ENCODE assay signal across 14 cellular contexts in the genomic region with DNA sequence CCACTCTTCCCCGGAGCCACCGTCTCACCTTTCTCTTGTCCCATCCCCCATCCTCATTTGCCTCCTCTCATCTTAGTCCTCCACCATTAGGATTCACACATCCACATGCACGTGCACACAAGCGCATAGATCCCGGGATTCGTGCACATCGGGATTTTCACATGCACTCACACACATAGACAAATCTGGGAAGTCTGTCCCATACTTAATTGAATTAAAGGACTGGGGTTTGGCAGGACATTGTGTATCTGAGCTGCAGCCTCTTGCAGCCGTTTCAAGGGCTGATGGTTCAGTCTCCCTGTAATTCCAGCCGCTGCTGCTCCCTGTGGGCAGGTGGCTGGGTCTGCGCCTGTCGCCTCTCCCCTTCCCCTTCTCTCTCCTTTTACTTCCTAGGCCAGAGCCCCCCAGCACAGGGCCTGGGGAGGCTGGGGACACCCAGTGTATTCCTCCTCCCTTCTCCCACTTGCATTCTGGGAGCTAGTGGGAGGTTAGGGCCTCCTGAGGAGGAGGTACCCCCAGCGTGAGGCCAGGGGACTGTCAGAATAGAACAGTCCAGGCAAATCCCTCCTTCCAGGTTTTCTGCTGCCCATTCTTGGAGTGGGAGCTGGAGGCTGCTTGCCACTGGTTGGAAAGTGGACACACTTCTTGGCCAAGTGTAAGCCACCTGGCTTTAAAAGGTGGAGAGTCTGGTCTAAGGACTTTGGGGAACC. TPM values are rescaled to one million over a fixed set of nuclear protein-coding genes. Genes with fewer than 3 reads are reported as not detected.
DNase-seq lines count a peak whose midpoint lies in the region; ATAC-seq, FAIRE-seq and TF ChIP-seq lines count a peak whose summit lies in the region.
"Had no signal": no experiment of that assay in that cellular context is flagged by ENCODE, and none has a peak within 500 bp of the region (broad histone marks: within the 10 kb centered on the region; RNA-seq: fewer than 3 reads in every experiment).

No MANE protein-coding gene starts in this region.

- no TSS peak for BruUV-seq in HepG2 (replicated peaks; lab: Mats Ljungman, UMichigan)

- no peak overlapping the region for H3K14ac ChIP-seq in neuronal stem cell (ENCODE audit: low read length)

- in situ Hi-C loops in HepG2 (cut with HindIII; ENCODE audit: extremely low pct_ligation_motif_present, low pct_unique_long_range_greater_than_20kb): no loop called here

- 89% methylated on average over 11 of the region's 12 CpGs for WGBS in HepG2 (ENCODE audit: low lambda C conversion rate)
- WGBS in right lobe of liver (ENCODE audit: insufficient coverage, low coverage, low lambda C conversion rate, missing lambda C conversion rate): 80% methylated on average over 9 of the region's 12 CpGs
- WGBS in neuronal stem cell (ENCODE audit: extremely low coverage in 2 of 2, insufficient read length in 2 of 2, insufficient replicate concordance in 1 of 2), 2 donors: no CpG with 5 or more reads among the region's 12 CpGs

- peaks cover 77% of the 10 kb centered on the region for H3K4me1 ChIP-seq in HepG2 (ENCODE audit: insufficient read depth, low read length)
- peaks cover 0 to 22% (median 6%) of the 10 kb centered on the region in 4 donors for H3K4me1 ChIP-seq in right lobe of liver
- H3K4me1 ChIP-seq in neuronal stem cell (ENCODE audit: control insufficient read depth in 2 of 2, insufficient read depth in 1 of 2, low read depth in 1 of 2, low read length in 2 of 2): peaks cover 15 to 34% of the 10 kb centered on the region in 2 donors
- H3K4me1 ChIP-seq in vagina: peaks cover 100% of the 10 kb centered on the region
- H3K4me1 ChIP-seq in MM.1S (ENCODE audit: low read length): no peaks in the 10 kb centered on the region

- no peak overlapping the region for H4K8ac ChIP-seq in neuronal stem cell (ENCODE audit: low read depth, low read length)

- H3K79me1 ChIP-seq in neuronal stem cell (ENCODE audit: low read depth, low read length): no peaks in the 10 kb centered on the region

- no peaks in the 10 kb centered on the region for H3K27me3 ChIP-seq in HepG2 (ENCODE audit: control insufficient read depth in 1 of 2, insufficient read depth in 2 of 2, low read length in 2 of 2)
- no peaks in the 10 kb centered on the region for H3K27me3 ChIP-seq in right lobe of liver
- peaks cover 19 to 100% (median 88%) of the 10 kb centered on the region in 3 experiments for H3K27me3 ChIP-seq in neuronal stem cell (ENCODE audit: control insufficient read depth in 3 of 3, insufficient read depth in 3 of 3, low read depth in 1 of 3, low read length in 3 of 3)
- H3K27me3 ChIP-seq in vagina: no peaks in the 10 kb centered on the region
- peaks cover 42% of the 10 kb centered on the region for H3K27me3 ChIP-seq in MM.1S (replicated peaks; ENCODE audit: insufficient read depth, low read length)
- H3K27me3 ChIP-seq: BLaER1 had no signal

- H4K91ac ChIP-seq in neuronal stem cell (ENCODE audit: low read depth, low read length, poor library complexity): no peak overlapping the region

- H3F3A ChIP-seq in MM.1S (ENCODE audit: insufficient read depth, low read length): no peaks in the 10 kb centered on the region

- no peak overlapping the region for H3K4me2 ChIP-seq in HepG2 (ENCODE audit: low read depth, low read length)
- H3K4me2 ChIP-seq in neuronal stem cell (ENCODE audit: insufficient read depth, low read length, poor library complexity, severe bottlenecking): no peak overlapping the region
- no peak overlapping the region for H3K4me2 ChIP-seq in MM.1S (ENCODE audit: low read depth, low read length)

- H3K4me3 ChIP-seq in HepG2 (replicated peaks in 1 of 3; ENCODE audit: insufficient read depth in 1 of 3, low read depth in 2 of 3, low read length in 3 of 3): no peak overlapping the region
- no peak overlapping the region for H3K4me3 ChIP-seq in right lobe of liver
- peak overlapping the region in 1 of 2 donors; percentile 53 for H3K4me3 ChIP-seq in neuronal stem cell (ENCODE audit: low read length in 2 of 2)
- H3K4me3 ChIP-seq in vagina: no peak overlapping the region
- no peak overlapping the region for H3K4me3 ChIP-seq in MM.1S (ENCODE audit: low read length)
- H3K4me3 ChIP-seq: BLaER1 had no signal

- no peak overlapping the region for H3K23ac ChIP-seq in neuronal stem cell (ENCODE audit: low read depth, low read length, poor library complexity)

- TF ChIP-seq CTCF in HepG2 (CRISPR knock-in tag; IDR thresholded peaks at IDR 0.05) (no peak), right lobe of liver (IDR thresholded peaks at IDR 0.05) (no peak), vagina (IDR thresholded peaks at IDR 0.05) (no peak), MM.1S (IDR thresholded peaks at IDR 0.05; ENCODE audit: low read length) (no peak)

- no peaks in the 10 kb centered on the region for H3K9me3 ChIP-seq in HepG2 (ENCODE audit: low read length)
- H3K9me3 ChIP-seq in right lobe of liver: no peaks in the 10 kb centered on the region
- no peaks in the 10 kb centered on the region for H3K9me3 ChIP-seq in neuronal stem cell (replicated peaks in 1 of 2; ENCODE audit: control insufficient read depth in 2 of 2, insufficient read depth in 1 of 2, low read depth in 1 of 2, low read length in 2 of 2)
- H3K9me3 ChIP-seq in vagina: no peaks in the 10 kb centered on the region
- H3K9me3 ChIP-seq in MM.1S (replicated peaks; ENCODE audit: insufficient read depth, low read length): no peaks in the 10 kb centered on the region
- H3K9me3 ChIP-seq: BLaER1 had no signal

- H2AFZ ChIP-seq in HepG2 (ENCODE audit: low read length): no peak overlapping the region
- no peak overlapping the region for H2AFZ ChIP-seq in neuronal stem cell (ENCODE audit: low read length)
- no peak overlapping the region for H2AFZ ChIP-seq in MM.1S (ENCODE audit: low read length)

- no peak overlapping the region for H2BK120ac ChIP-seq in neuronal stem cell (ENCODE audit: low read depth, low read length)

- intact Hi-C loops in HepG2 (cut with micrococcal nuclease; ENCODE audit: unreplicated experiment) (no loop called here), right lobe of liver (cut with DNase I) (no loop called here), vagina (cut with DNase I) (loop anchor here (5.0 kb wide), 1 partner anchor 62 kb away; a partner anchor contains a TSS)

- no peak for FAIRE-seq in HepG2 (lab: Jason Lieb, UNC)

- H3K9ac ChIP-seq in HepG2 (ENCODE audit: insufficient read depth, low read depth, low read length) (no peak overlapping the region), neuronal stem cell (ENCODE audit: low read depth, low read length, poor library complexity) (no peak overlapping the region), MM.1S (ENCODE audit: low read length) (no peak overlapping the region)
- H3K9ac ChIP-seq: BLaER1 had no signal

- H3K27ac ChIP-seq in HepG2 (ENCODE audit: extremely low read length, insufficient read depth, low read length) (peak overlapping the region; percentile 98), right lobe of liver (no peak overlapping the region), cingulate gyrus (ENCODE audit: low read depth, low read length) (peak overlapping the region; percentile 49), neuronal stem cell (replicated peaks; ENCODE audit: low read length) (no peak overlapping the region), vagina (peak overlapping the region; percentile 96), MM.1S (ENCODE audit: low read length) (no peak overlapping the region)

- no peak overlapping the region for H2BK5ac ChIP-seq in neuronal stem cell (ENCODE audit: low read length)

- no peak for TF ChIP-seq RAD21 in HepG2 (CRISPR knock-in tag; IDR thresholded peaks at IDR 0.05)

- ATAC-seq in HepG2: no peak
- ATAC-seq in right lobe of liver: no peak
- ATAC-seq: activated naive CD4-positive, alpha-beta T cell treated with anti-CD3 and anti-CD28 coated beads, Interleukin-2, amount 50 U/mL, for 72 hours had no signal

- no peaks in the 10 kb centered on the region for H3K36me3 ChIP-seq in HepG2 (replicated peaks in 1 of 2; ENCODE audit: control insufficient read depth in 1 of 2, insufficient read depth in 2 of 2, low read length in 2 of 2)
- no peaks in the 10 kb centered on the region for H3K36me3 ChIP-seq in right lobe of liver
- no peaks in the 10 kb centered on the region for H3K36me3 ChIP-seq in neuronal stem cell (replicated peaks in 1 of 2; ENCODE audit: control insufficient read depth in 2 of 2, insufficient read depth in 2 of 2, low read length in 2 of 2)
- no peaks in the 10 kb centered on the region for H3K36me3 ChIP-seq in vagina
- H3K36me3 ChIP-seq in MM.1S (replicated peaks; ENCODE audit: insufficient read depth, low read length): no peaks in the 10 kb centered on the region

- TF ChIP-seq POLR2A in HepG2 (IDR thresholded peaks at IDR 0.05; ENCODE audit: insufficient read depth in 1 of 2, low read depth in 2 of 2, low read length in 2 of 2): no peak
- TF ChIP-seq POLR2A in right lobe of liver (IDR thresholded peaks at IDR 0.05): no peak
- TF ChIP-seq POLR2A in vagina (IDR thresholded peaks at IDR 0.05): no peak

- TF ChIP-seq EP300 in HepG2 (IDR thresholded peaks at IDR 0.05; ENCODE audit: low read depth in 2 of 2, low read length in 2 of 2) (no peak), HepG2 (CRISPR knock-in tag; IDR thresholded peaks at IDR 0.05; ENCODE audit: borderline replicate concordance) (no peak)

- DNase-seq in HepG2 (ENCODE audit: low spot score): no peak
- DNase-seq in right lobe of liver: no peak
- no peak for DNase-seq in neuronal stem cell (ENCODE audit: low spot score)
- no peak for DNase-seq in vagina (ENCODE audit: extremely low spot score in 2 of 2)
- no peak for DNase-seq in SW 1271 (lab: John Stamatoyannopoulos, UW)
- no peak for DNase-seq in MM.1S
- DNase-seq in SKM-1 treated with dmso at 0.1 percent for 144 hours (lab: John Stamatoyannopoulos, UW; ENCODE audit: unreplicated experiment): no peak
- DNase-seq: activated CD8-positive, alpha-beta memory T cell treated with anti-CD3 and anti-CD28 coated beads for 24 hours; Kasumi-1; NCI-H2081; T-helper 2 cell had no signal

- H3K18ac ChIP-seq in neuronal stem cell (ENCODE audit: low read length): peak overlapping the region; percentile 46

- POLR2A ChIA-PET in HepG2 (lab: Yijun Ruan, JAX): interaction anchor here (0.6 to 5.4 kb wide), 6 partner anchors 16 to 131 kb away, joined by 3 to 128 read pairs (median 20); no protein-coding TSS in a partner anchor

- no peaks in the 10 kb centered on the region for H4K20me1 ChIP-seq in HepG2 (ENCODE audit: insufficient read depth, low read length)
- H4K20me1 ChIP-seq in MM.1S (ENCODE audit: insufficient read depth, low read length): no peaks in the 10 kb centered on the region

- no peak overlapping the region for H2BK15ac ChIP-seq in neuronal stem cell (ENCODE audit: low read length)

- H3K4ac ChIP-seq in neuronal stem cell (ENCODE audit: low read length): no peak overlapping the region

- H3K79me2 ChIP-seq in HepG2 (ENCODE audit: insufficient read depth, low read length) (peaks cover 24% of the 10 kb centered on the region), MM.1S (ENCODE audit: low read length) (no peaks in the 10 kb centered on the region)

- no peak overlapping the region for H2BK12ac ChIP-seq in neuronal stem cell (ENCODE audit: low read length)

- no peaks in the 10 kb centered on the region for H3K9me2 ChIP-seq in MM.1S (replicated peaks; ENCODE audit: insufficient read depth, low read length)

- CTCF ChIA-PET in HepG2 (lab: Yijun Ruan, JAX; ENCODE audit: low intra/inter-chr PET ratio, low total read pairs): interaction anchor here (3.3 kb wide), 1 partner anchor 25 kb away, joined by 42 read pairs; no protein-coding TSS in a partner anchor

- no peak overlapping the region for H2AK5ac ChIP-seq in neuronal stem cell (ENCODE audit: low read depth, low read length)

RNA-seq across cellular contexts. Expression of a gene that starts 43.6 kb away (rescaled TPM):
- 0.69 and 0.75 TPM in 2 replicates for total RNA-seq in HepG2 (2016; rRNA removed; fragmentation: Illumina TruSeq; extraction: Trizol)
- 0.79 and 0.91 TPM in 2 replicates for total RNA-seq in HepG2 (2016; cell fraction: cytosol; rRNA removed; fragmentation: Illumina TruSeq; extraction: Trizol; ENCODE audit: low read depth)
- total RNA-seq in HepG2 (2016; cell fraction: insoluble cytoplasmic fraction; rRNA removed; fragmentation: Illumina TruSeq; extraction: Trizol): 0.40 and 0.97 TPM in 2 replicates
- 0.74 and 0.90 TPM in 2 replicates for total RNA-seq in HepG2 (2016; cell fraction: membrane; rRNA removed; fragmentation: Illumina TruSeq; extraction: Trizol)
- total RNA-seq in HepG2 (2016; cell fraction: nucleus; rRNA removed; fragmentation: Illumina TruSeq; extraction: Trizol): 0.31 and 0.75 TPM in 2 replicates
- polyA plus RNA-seq in HepG2 (2011; rRNA removed): 0.72 and 0.92 TPM in 2 replicates
- 0.71 and 1.6 TPM in 2 replicates for polyA plus RNA-seq in HepG2 (2011; cell fraction: cytosol; rRNA removed)
- 2.0 and 2.6 TPM in 2 replicates for polyA plus RNA-seq in HepG2 (2011; cell fraction: nucleus; rRNA removed)
- polyA plus RNA-seq in HepG2 (2012): 0.31 and 0.32 TPM in 2 replicates
- 0.57 and 0.66 TPM in 2 replicates for polyA plus RNA-seq in HepG2 (2016; cell fraction: cytosol; fragmentation: Illumina TruSeq; extraction: Trizol; ENCODE audit: low read depth)
- polyA plus RNA-seq in HepG2 (2016; cell fraction: insoluble cytoplasmic fraction; fragmentation: Illumina TruSeq; extraction: Trizol; ENCODE audit: low read depth): 0.51 and 0.59 TPM in 2 replicates
- polyA plus RNA-seq in HepG2 (2016; cell fraction: membrane; fragmentation: Illumina TruSeq; extraction: Trizol; ENCODE audit: low read depth): 0.76 and 0.86 TPM in 2 replicates
- polyA plus RNA-seq in HepG2 (2016; cell fraction: nucleus; fragmentation: Illumina TruSeq; extraction: Trizol; ENCODE audit: insufficient read depth, low read depth): 0.93 and 1.5 TPM in 2 replicates
- 0.09 and 1.9 TPM in 2 replicates for polyA minus RNA-seq in HepG2 (2011; rRNA and poly(A)+ RNA removed; ENCODE audit: low replicate concordance)
- polyA minus RNA-seq in HepG2 (2011; cell fraction: cytosol; rRNA and poly(A)+ RNA removed): 0.49 and 0.70 TPM in 2 replicates
- 0.64 and 1.1 TPM in 2 replicates for polyA minus RNA-seq in HepG2 (2011; cell fraction: nucleus; rRNA and poly(A)+ RNA removed)
- 1 to 10 TPM; 1.1 to 3.7 (median 2.3) TPM for total RNA-seq in right lobe of liver
- 1.1 TPM for polyA plus RNA-seq in neuronal stem cell (2013, experiment 1 of 2)
- polyA plus RNA-seq in neuronal stem cell (2013, experiment 2 of 2): 1.1 TPM
- total RNA-seq in vagina: 11.5 TPM

RNA-seq across cellular contexts. Expression of a gene that starts 57.4 kb away (rescaled TPM):
- total RNA-seq in HepG2 (2016; rRNA removed; fragmentation: Illumina TruSeq; extraction: Trizol): 27.9 and 44.1 TPM in 2 replicates
- total RNA-seq in HepG2 (2016; cell fraction: cytosol; rRNA removed; fragmentation: Illumina TruSeq; extraction: Trizol; ENCODE audit: low read depth): 9.6 and 11.8 TPM in 2 replicates
- 23.9 and 45.4 TPM in 2 replicates for total RNA-seq in HepG2 (2016; cell fraction: insoluble cytoplasmic fraction; rRNA removed; fragmentation: Illumina TruSeq; extraction: Trizol)
- total RNA-seq in HepG2 (2016; cell fraction: membrane; rRNA removed; fragmentation: Illumina TruSeq; extraction: Trizol): 14.3 and 15.5 TPM in 2 replicates
- total RNA-seq in HepG2 (2016; cell fraction: nucleus; rRNA removed; fragmentation: Illumina TruSeq; extraction: Trizol): 55.3 and 60.2 TPM in 2 replicates
- 35.5 and 42.9 TPM in 2 replicates for polyA plus RNA-seq in HepG2 (2011; rRNA removed)
- 16.0 and 24.0 TPM in 2 replicates for polyA plus RNA-seq in HepG2 (2011; cell fraction: cytosol; rRNA removed)
- polyA plus RNA-seq in HepG2 (2011; cell fraction: nucleus; rRNA removed): 421 and 529 TPM in 2 replicates
- polyA plus RNA-seq in HepG2 (2012): 22.9 and 29.0 TPM in 2 replicates
- polyA plus RNA-seq in HepG2 (2016; cell fraction: cytosol; fragmentation: Illumina TruSeq; extraction: Trizol; ENCODE audit: low read depth): 9.7 and 9.9 TPM in 2 replicates
- polyA plus RNA-seq in HepG2 (2016; cell fraction: insoluble cytoplasmic fraction; fragmentation: Illumina TruSeq; extraction: Trizol; ENCODE audit: low read depth): 24.6 and 27.1 TPM in 2 replicates
- polyA plus RNA-seq in HepG2 (2016; cell fraction: membrane; fragmentation: Illumina TruSeq; extraction: Trizol; ENCODE audit: low read depth): 10.7 and 11.5 TPM in 2 replicates
- polyA plus RNA-seq in HepG2 (2016; cell fraction: nucleus; fragmentation: Illumina TruSeq; extraction: Trizol; ENCODE audit: insufficient read depth, low read depth): 144 and 171 TPM in 2 replicates
- 61.2 and 61.3 TPM in 2 replicates for polyA minus RNA-seq in HepG2 (2011; rRNA and poly(A)+ RNA removed; ENCODE audit: low replicate concordance)
- 12.5 and 24.5 TPM in 2 replicates for polyA minus RNA-seq in HepG2 (2011; cell fraction: cytosol; rRNA and poly(A)+ RNA removed)
- 44.6 and 48.9 TPM in 2 replicates for polyA minus RNA-seq in HepG2 (2011; cell fraction: nucleus; rRNA and poly(A)+ RNA removed)
- total RNA-seq in right lobe of liver: 10 to 100 TPM; 15.0 to 20.5 (median 17.2) TPM
- 22.9 TPM for polyA plus RNA-seq in neuronal stem cell (2013, experiment 1 of 2)
- 24.4 TPM for polyA plus RNA-seq in neuronal stem cell (2013, experiment 2 of 2)
- total RNA-seq in vagina: 28.0 TPM

RNA-seq across cellular contexts. Expression of a gene that starts 59.0 kb away (rescaled TPM):
- total RNA-seq in HepG2 (2016; rRNA removed; fragmentation: Illumina TruSeq; extraction: Trizol) (31.8 and 46.7 TPM in 2 replicates), right lobe of liver (10 to 100 TPM; 19.2 to 30.3 (median 26.4) TPM), vagina (22.6 TPM)
- total RNA-seq in HepG2 (2016; cell fraction: cytosol; rRNA removed; fragmentation: Illumina TruSeq; extraction: Trizol; ENCODE audit: low read depth): 6.8 and 8.2 TPM in 2 replicates
- total RNA-seq in HepG2 (2016; cell fraction: insoluble cytoplasmic fraction; rRNA removed; fragmentation: Illumina TruSeq; extraction: Trizol): 29.7 and 42.3 TPM in 2 replicates
- total RNA-seq in HepG2 (2016; cell fraction: membrane; rRNA removed; fragmentation: Illumina TruSeq; extraction: Trizol): 37.1 and 38.6 TPM in 2 replicates
- 21.0 and 21.3 TPM in 2 replicates for total RNA-seq in HepG2 (2016; cell fraction: nucleus; rRNA removed; fragmentation: Illumina TruSeq; extraction: Trizol)
- 42.3 and 55.2 TPM in 2 replicates for polyA plus RNA-seq in HepG2 (2011; rRNA removed)
- polyA plus RNA-seq in HepG2 (2011; cell fraction: cytosol; rRNA removed): 33.3 and 62.6 TPM in 2 replicates
- 93.5 and 114 TPM in 2 replicates for polyA plus RNA-seq in HepG2 (2011; cell fraction: nucleus; rRNA removed)
- polyA plus RNA-seq in HepG2 (2012): 13.2 and 18.2 TPM in 2 replicates
- polyA plus RNA-seq in HepG2 (2016; cell fraction: cytosol; fragmentation: Illumina TruSeq; extraction: Trizol; ENCODE audit: low read depth): 6.3 and 6.7 TPM in 2 replicates
- polyA plus RNA-seq in HepG2 (2016; cell fraction: insoluble cytoplasmic fraction; fragmentation: Illumina TruSeq; extraction: Trizol; ENCODE audit: low read depth): 35.6 and 46.3 TPM in 2 replicates
- 28.2 and 28.5 TPM in 2 replicates for polyA plus RNA-seq in HepG2 (2016; cell fraction: membrane; fragmentation: Illumina TruSeq; extraction: Trizol; ENCODE audit: low read depth)
- polyA plus RNA-seq in HepG2 (2016; cell fraction: nucleus; fragmentation: Illumina TruSeq; extraction: Trizol; ENCODE audit: insufficient read depth, low read depth): 37.4 and 39.4 TPM in 2 replicates
- 91.1 and 200 TPM in 2 replicates for polyA minus RNA-seq in HepG2 (2011; rRNA and poly(A)+ RNA removed; ENCODE audit: low replicate concordance)
- 45.0 and 58.7 TPM in 2 replicates for polyA minus RNA-seq in HepG2 (2011; cell fraction: cytosol; rRNA and poly(A)+ RNA removed)
- 12.7 and 13.6 TPM in 2 replicates for polyA minus RNA-seq in HepG2 (2011; cell fraction: nucleus; rRNA and poly(A)+ RNA removed)
- 123 TPM for polyA plus RNA-seq in neuronal stem cell (2013, experiment 1 of 2)
- polyA plus RNA-seq in neuronal stem cell (2013, experiment 2 of 2): 121 TPM

Comparison
In these comparisons a context has a peak if more than half of its experiments do, and no peak if none do; other contexts are left out.
1. H3K27ac ChIP-seq: peak in HepG2 (single experiment), cingulate gyrus (single experiment) and vagina (single experiment); none in right lobe of liver (0 of 3), neuronal stem cell (single experiment) and MM.1S (single experiment).